ENCODE assay signal across 9 cellular contexts in the genomic region with DNA sequence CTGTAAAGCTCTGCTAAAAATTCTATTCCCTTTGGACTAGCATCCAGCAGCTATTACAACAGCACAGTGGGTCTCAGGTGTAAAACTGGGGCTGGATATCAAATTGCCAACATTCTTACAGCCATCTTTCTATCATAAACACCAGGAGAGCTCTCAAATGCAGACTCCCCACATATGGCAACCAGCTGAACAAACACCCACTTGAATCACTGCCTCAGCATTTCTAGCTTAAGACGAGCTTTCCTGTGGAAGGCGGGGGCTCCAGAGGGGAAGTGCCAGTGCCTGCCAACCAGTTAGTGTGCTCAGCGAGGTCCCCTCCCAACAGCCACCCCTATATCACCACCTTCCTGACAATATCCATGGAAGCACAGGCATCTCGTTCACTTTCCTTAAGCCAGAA.
DNase-seq lines count a peak whose midpoint lies in the region; ATAC-seq and TF ChIP-seq lines count a peak whose summit lies in the region.
"Had no signal": no experiment of that assay in that cellular context is flagged by ENCODE, and none has a peak within 500 bp of the region (broad histone marks: within the 10 kb centered on the region; RNA-seq: fewer than 3 reads in every experiment).

No MANE protein-coding gene starts in this region.

- H3K27ac Mint-ChIP-seq in nephron progenitor cell (peak overlapping the region; percentile 64), type B pancreatic cell (no peak overlapping the region)
- H3K27ac Mint-ChIP-seq: activated naive CD8-positive, alpha-beta T cell treated with anti-CD3 and anti-CD28 coated beads for 36 hours had no signal

- intact Hi-C loops in ovary (cut with DNase I) = no loop called here

- H3K27me3 Mint-ChIP-seq in nephron progenitor cell (ENCODE audit: low read depth, poor library complexity) = no peaks in the 10 kb centered on the region
- no peaks in the 10 kb centered on the region for H3K27me3 Mint-ChIP-seq in type B pancreatic cell
- H3K27me3 Mint-ChIP-seq: activated naive CD8-positive, alpha-beta T cell treated with anti-CD3 and anti-CD28 coated beads for 36 hours had no signal

- ATAC-seq in HG03439 (IDR thresholded peaks at IDR 0.05; ENCODE audit: unreplicated experiment) = no peak

- no peaks in the 10 kb centered on the region for H3K36me3 ChIP-seq in ovary

- WGBS in ovary, 3 donors = 48 to 53% (median 49%) methylated on average over 4 of the region's 4 CpGs

- no peaks in the 10 kb centered on the region for H3K27me3 ChIP-seq in ovary

- H3K4me3 Mint-ChIP-seq in nephron progenitor cell = no peak overlapping the region
- H3K4me3 Mint-ChIP-seq in type B pancreatic cell = no peak overlapping the region
- H3K4me3 Mint-ChIP-seq: activated naive CD8-positive, alpha-beta T cell treated with anti-CD3 and anti-CD28 coated beads for 36 hours had no signal

- TF ChIP-seq POLR2A in ovary (IDR thresholded peaks at IDR 0.05) = no peak

- H3K27ac ChIP-seq in caudate nucleus (ENCODE audit: low read depth, low read length) (peak overlapping the region; percentile 37), ovary (no peak overlapping the region)

- peaks cover 35% of the 10 kb centered on the region for H3K4me1 Mint-ChIP-seq in nephron progenitor cell
- H3K4me1 Mint-ChIP-seq in type B pancreatic cell (ENCODE audit: unreplicated experiment) = peaks cover 19% of the 10 kb centered on the region

- TF ChIP-seq EP300 in ovary (IDR thresholded peaks at IDR 0.05) = no peak

- no peak for TF ChIP-seq CTCF in nephron progenitor cell (IDR thresholded peaks at IDR 0.05)
- TF ChIP-seq CTCF in ovary (IDR thresholded peaks at IDR 0.05) = no peak
- TF ChIP-seq CTCF in type B pancreatic cell (conservative IDR thresholded peaks at IDR 0.05) = no peak

- H3K36me3 Mint-ChIP-seq in nephron progenitor cell (ENCODE audit: low read depth) (peaks cover 33% of the 10 kb centered on the region), type B pancreatic cell (peaks cover 17% of the 10 kb centered on the region)

- H3K4me1 ChIP-seq in ovary (ENCODE audit: insufficient read depth) = peaks cover 10% of the 10 kb centered on the region

- peaks cover 35% of the 10 kb centered on the region for H3K9me3 Mint-ChIP-seq in nephron progenitor cell
- H3K9me3 Mint-ChIP-seq in type B pancreatic cell = peaks cover 7% of the 10 kb centered on the region

- H3K4me3 ChIP-seq in ovary = no peak overlapping the region

- H3K9me3 ChIP-seq in ovary = no peaks in the 10 kb centered on the region

- DNase-seq in DMS153 (lab: John Stamatoyannopoulos, UW) (peak; percentile 77), NCI-H2081 treated with DMSO at 0.1 percent for 48 hours (lab: John Stamatoyannopoulos, UW) (peak; percentile 55), caudate nucleus (lab: John Stamatoyannopoulos, UW) (peak in 30 of 61 donors; percentile 15 to 85 (median 36)), nephron progenitor cell (peak; percentile 23), ovary (no peak), type B pancreatic cell (ENCODE audit: extremely low spot score, unreplicated experiment) (no peak), inferior parietal cortex (ENCODE audit: extremely low spot score) (no peak)
- DNase-seq: activated naive CD8-positive, alpha-beta T cell treated with anti-CD3 and anti-CD28 coated beads for 36 hours had no signal

Comparison
In these comparisons a context has a peak if more than half of its experiments do, and no peak if none do; other contexts are left out.
1. DNase-seq: peak in DMS153 (single experiment), NCI-H2081 treated with DMSO at 0.1 percent for 48 hours (single experiment) and nephron progenitor cell (single experiment); none in ovary (0 of 5), type B pancreatic cell (single experiment) and inferior parietal cortex (single experiment).